ENCODE assay signal across 10 cellular contexts in the genomic region with DNA sequence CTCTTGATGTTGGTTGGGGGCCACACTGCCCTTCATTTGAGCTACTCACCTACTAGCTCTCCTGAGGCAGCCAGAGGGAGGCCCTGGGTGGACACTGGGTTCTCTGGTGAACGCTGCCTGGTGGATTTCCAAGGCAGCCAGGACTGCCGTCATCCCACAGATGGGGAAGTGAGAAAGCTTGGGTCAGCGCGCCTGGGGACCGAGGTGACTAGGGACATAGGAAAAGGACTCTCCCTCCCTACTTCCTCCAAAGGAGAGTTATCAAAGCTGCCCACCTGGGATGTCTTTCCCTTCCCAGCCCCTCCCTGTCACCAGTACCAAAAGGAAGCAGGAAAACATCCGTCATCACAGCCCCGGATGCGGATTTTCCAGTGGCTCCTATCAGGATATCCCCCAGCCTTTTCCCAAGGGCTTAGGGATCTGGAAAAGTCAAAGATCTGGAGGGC. TPM values are rescaled to one million over a fixed set of nuclear protein-coding genes. Genes with fewer than 3 reads are reported as not detected.
DNase-seq lines count a peak whose midpoint lies in the region; ATAC-seq and TF ChIP-seq lines count a peak whose summit lies in the region.
"Had no signal": no experiment of that assay in that cellular context is flagged by ENCODE, and none has a peak within 500 bp of the region (broad histone marks: within the 10 kb centered on the region; RNA-seq: fewer than 3 reads in every experiment).

No MANE protein-coding gene starts in this region.

- TF ChIP-seq CTCF in lower lobe of right lung (IDR thresholded peaks at IDR 0.05) (no peak), uterus (IDR thresholded peaks at IDR 0.05) (no peak)

- H3K9me3 Mint-ChIP-seq in activated naive CD8-positive, alpha-beta T cell (ENCODE audit: low read depth): no peaks in the 10 kb centered on the region
- no peaks in the 10 kb centered on the region for H3K9me3 Mint-ChIP-seq in activated naive CD8-positive, alpha-beta T cell treated with anti-CD3 and anti-CD28 coated beads, Interleukin-2, amount 50 U/mL, for 24 hours

- DNase-seq in activated naive CD8-positive, alpha-beta T cell treated with anti-CD3 and anti-CD28 coated beads, Interleukin-2, amount 50 U/mL, for 24 hours: no peak
- DNase-seq in lower lobe of right lung (no peak), uterus (peak; percentile 51 to 63)
- no peak for DNase-seq in activated naive CD4-positive, alpha-beta T cell treated with anti-CD3 and anti-CD28 coated beads, Interleukin-2, amount 50 U/mL, for 16 hours
- no peak for DNase-seq in activated CD4-positive, CD25-positive, alpha-beta regulatory T cell (lab: John Stamatoyannopoulos, UW)
- DNase-seq: ACHN, NCI-H1436 treated with DMSO at 0.1 percent for 48 hours had no signal

- TF ChIP-seq POLR2A in uterus (IDR thresholded peaks at IDR 0.05): no peak

- H3K4me3 Mint-ChIP-seq in activated naive CD8-positive, alpha-beta T cell: no peak overlapping the region
- H3K4me3 Mint-ChIP-seq in activated naive CD8-positive, alpha-beta T cell treated with anti-CD3 and anti-CD28 coated beads, Interleukin-2, amount 50 U/mL, for 24 hours: no peak overlapping the region

- H3K36me3 ChIP-seq in lower lobe of right lung (no peaks in the 10 kb centered on the region), uterus (no peaks in the 10 kb centered on the region)
- H3K36me3 ChIP-seq: ovary had no signal

- H3K9me3 ChIP-seq in lower lobe of right lung (no peaks in the 10 kb centered on the region), uterus (no peaks in the 10 kb centered on the region)
- H3K9me3 ChIP-seq: ovary had no signal

- H3K36me3 Mint-ChIP-seq in activated naive CD8-positive, alpha-beta T cell: no peaks in the 10 kb centered on the region
- no peaks in the 10 kb centered on the region for H3K36me3 Mint-ChIP-seq in activated naive CD8-positive, alpha-beta T cell treated with anti-CD3 and anti-CD28 coated beads, Interleukin-2, amount 50 U/mL, for 24 hours (ENCODE audit: low read depth)

- ATAC-seq in activated naive CD8-positive, alpha-beta T cell treated with anti-CD3 and anti-CD28 coated beads, Interleukin-2, amount 50 U/mL, for 24 hours: no peak
- no peak for ATAC-seq in lower lobe of right lung

- H3K4me1 ChIP-seq in lower lobe of right lung (peaks cover 39% of the 10 kb centered on the region), uterus (peaks cover 0 to 19% of the 10 kb centered on the region in 2 donors)

- H3K4me3 ChIP-seq in lower lobe of right lung (no peak overlapping the region), uterus (no peak overlapping the region)
- H3K4me3 ChIP-seq: ovary, SJSA1 had no signal

- no peaks in the 10 kb centered on the region for H3K27me3 Mint-ChIP-seq in activated naive CD8-positive, alpha-beta T cell
- H3K27me3 Mint-ChIP-seq in activated naive CD8-positive, alpha-beta T cell treated with anti-CD3 and anti-CD28 coated beads, Interleukin-2, amount 50 U/mL, for 24 hours: peaks cover 6% of the 10 kb centered on the region

- peak overlapping the region; percentile 46 for H3K27ac Mint-ChIP-seq in activated naive CD8-positive, alpha-beta T cell
- H3K27ac Mint-ChIP-seq in activated naive CD8-positive, alpha-beta T cell treated with anti-CD3 and anti-CD28 coated beads, Interleukin-2, amount 50 U/mL, for 24 hours: no peak overlapping the region

- intact Hi-C loops in lower lobe of right lung (cut with DNase I): no loop called here
- intact Hi-C loops in uterus (cut with DNase I; ENCODE audit: low total_unique reads): no loop called here

- peak overlapping the region; percentile 67 for H3K27ac ChIP-seq in lower lobe of right lung
- peak overlapping the region; percentile 51 to 65 for H3K27ac ChIP-seq in uterus
- H3K27ac ChIP-seq: ovary, SJSA1 had no signal

- H3K27me3 ChIP-seq in lower lobe of right lung (ENCODE audit: low read depth): no peaks in the 10 kb centered on the region
- no peaks in the 10 kb centered on the region for H3K27me3 ChIP-seq in uterus
- H3K27me3 ChIP-seq: ovary had no signal

- H3K4me1 Mint-ChIP-seq in activated naive CD8-positive, alpha-beta T cell (ENCODE audit: low read depth): peaks cover 38% of the 10 kb centered on the region
- peaks cover 49% of the 10 kb centered on the region for H3K4me1 Mint-ChIP-seq in activated naive CD8-positive, alpha-beta T cell treated with anti-CD3 and anti-CD28 coated beads, Interleukin-2, amount 50 U/mL, for 24 hours

RNA-seq across cellular contexts. Expression of a gene that starts 3.8 kb away (rescaled TPM):
- total RNA-seq in lower lobe of right lung (24.3 TPM), uterus (100 to 1,000 TPM in 1 of 4 donors, 10 to 100 TPM in 3; 31.8 to 117 (median 61.7) TPM)

RNA-seq across cellular contexts. Expression of a gene that starts 15.9 kb away (rescaled TPM):
- total RNA-seq in lower lobe of right lung: 9.4 TPM
- 100 to 1,000 TPM in 1 of 4 donors, 10 to 100 TPM in 2, 1 to 10 TPM in 1; 4.7 to 162 (median 16.9) TPM for total RNA-seq in uterus

RNA-seq across cellular contexts. Expression of a gene that starts 29.9 kb away (rescaled TPM):
- 3.5 TPM for total RNA-seq in lower lobe of right lung
- total RNA-seq in uterus: 10 to 100 TPM in 2 of 4 donors, 1 to 10 TPM in 2; 4.4 to 23.2 (median 8.6) TPM

RNA-seq across cellular contexts. Expression of a gene that starts 57.6 kb away (rescaled TPM):
- total RNA-seq in lower lobe of right lung: 29.0 TPM
- total RNA-seq in uterus: 10 to 100 TPM in 2 of 4 donors, 1 to 10 TPM in 2; 1.5 to 21.1 (median 11.2) TPM

Comparison
In these comparisons a context has a peak if more than half of its experiments do, and no peak if none do; other contexts are left out.
1. DNase-seq: peak in uterus (2 of 2); none in activated naive CD8-positive, alpha-beta T cell treated with anti-CD3 and anti-CD28 coated beads, Interleukin-2, amount 50 U/mL, for 24 hours (single experiment), lower lobe of right lung (single experiment), activated naive CD4-positive, alpha-beta T cell treated with anti-CD3 and anti-CD28 coated beads, Interleukin-2, amount 50 U/mL, for 16 hours (single experiment) and activated CD4-positive, CD25-positive, alpha-beta regulatory T cell (0 of 4).